ENCODE assay signal across 8 cellular contexts in genomic region chrX:68511255-68511654, GRCh38. TPM values are rescaled to one million over a fixed set of nuclear protein-coding genes. Genes with fewer than 3 reads are reported as not detected.
A peak's percentile ranks its signal among the peaks of the same experiment; 100 is the strongest.
DNase-seq lines count a peak whose midpoint lies in the region; ATAC-seq and TF ChIP-seq lines count a peak whose summit lies in the region.

No MANE protein-coding gene starts in this region.

- no peak overlapping the region for H3K56ac ChIP-seq in mesendoderm (ENCODE audit: low read length)

- H2BK15ac ChIP-seq in mesendoderm (replicated peaks; ENCODE audit: low read depth) = no peak overlapping the region
- H2BK15ac ChIP-seq in neuronal stem cell (ENCODE audit: low read length) = no peak overlapping the region

- H2BK120ac ChIP-seq in mesendoderm (ENCODE audit: low read depth, low read length) = no peak overlapping the region
- H2BK120ac ChIP-seq in neuronal stem cell (ENCODE audit: low read depth, low read length) = no peak overlapping the region

- in situ Hi-C loops in GM13976 (cut with MboI; ENCODE audit: low sequenced_read_pairs, unreplicated experiment) = loop anchor here (25.0 kb wide), 1 partner anchor 201 kb away; no protein-coding TSS in a partner anchor

- H3K9me3 ChIP-seq in neuronal stem cell (replicated peaks in 1 of 2; ENCODE audit: control insufficient read depth in 2 of 2, insufficient read depth in 1 of 2, low read depth in 1 of 2, low read length in 2 of 2) = no peaks in the 10 kb centered on the region

- H3K4ac ChIP-seq in mesendoderm (ENCODE audit: low read depth, low read length) (no peak overlapping the region), neuronal stem cell (ENCODE audit: low read length) (no peak overlapping the region)

- no CpG with 5 or more reads among the region's 3 CpGs for WGBS in mesendoderm (ENCODE audit: extremely low coverage, insufficient coverage, low lambda C conversion rate)
- WGBS in neuronal stem cell (ENCODE audit: extremely low coverage in 2 of 2, insufficient read length in 2 of 2, insufficient replicate concordance in 1 of 2), 2 donors = no CpG with 5 or more reads among the region's 3 CpGs

- H4K8ac ChIP-seq in mesendoderm (ENCODE audit: low read depth, low read length) = no peak overlapping the region
- H4K8ac ChIP-seq in neuronal stem cell (ENCODE audit: low read depth, low read length) = no peak overlapping the region

- H3K79me1 ChIP-seq in mesendoderm (ENCODE audit: low read length) (no peaks in the 10 kb centered on the region), neuronal stem cell (ENCODE audit: low read depth, low read length) (peaks cover 2% of the 10 kb centered on the region)

- no peak overlapping the region for H3K14ac ChIP-seq in neuronal stem cell (ENCODE audit: low read length)

- H3K36me3 ChIP-seq in mesendoderm (ENCODE audit: control insufficient read depth, insufficient read depth, low read length) (no peaks in the 10 kb centered on the region), neuronal stem cell (replicated peaks in 1 of 2; ENCODE audit: control insufficient read depth in 2 of 2, insufficient read depth in 2 of 2, low read length in 2 of 2) (peaks cover 0 to 48% of the 10 kb centered on the region in 2 donors)

- no peak overlapping the region for H2BK12ac ChIP-seq in neuronal stem cell (ENCODE audit: low read length)

- no peaks in the 10 kb centered on the region for H3K79me2 ChIP-seq in mesendoderm (ENCODE audit: control insufficient read depth, insufficient read depth, low read length)

- H3K23ac ChIP-seq in mesendoderm (ENCODE audit: low read length) = no peak overlapping the region
- no peak overlapping the region for H3K23ac ChIP-seq in neuronal stem cell (ENCODE audit: low read depth, low read length, poor library complexity)

- no peak overlapping the region for H4K5ac ChIP-seq in mesendoderm (ENCODE audit: low read length)

- H3K18ac ChIP-seq in mesendoderm (ENCODE audit: low read length) (no peak overlapping the region), neuronal stem cell (ENCODE audit: low read length) (no peak overlapping the region)

- H3K27ac ChIP-seq in mesendoderm (ENCODE audit: low read depth, low read length) = no peak overlapping the region
- no peak overlapping the region for H3K27ac ChIP-seq in neuronal stem cell (replicated peaks; ENCODE audit: low read length)

- DNase-seq in DMS 273 (lab: John Stamatoyannopoulos, UW; ENCODE audit: unreplicated experiment) = peak; percentile 84
- no peak for DNase-seq in DMS 273 treated with DMSO at 0.1 percent for 48 hours (lab: John Stamatoyannopoulos, UW)
- peak; percentile 59 for DNase-seq in GM13976 (ENCODE audit: low spot score)
- DNase-seq in NCI-H748 (lab: John Stamatoyannopoulos, UW; ENCODE audit: unreplicated experiment) = peak; percentile 23
- DNase-seq in cerebellar cortex (ENCODE audit: low spot score) = peak; percentile 47
- peak; percentile 49 for DNase-seq in mesendoderm
- DNase-seq in neuronal stem cell (ENCODE audit: low spot score) = no peak

- no peak overlapping the region for H2AK5ac ChIP-seq in mesendoderm (ENCODE audit: low read length)
- no peak overlapping the region for H2AK5ac ChIP-seq in neuronal stem cell (ENCODE audit: low read depth, low read length)

- H3K9ac ChIP-seq in mesendoderm (ENCODE audit: low read length) (no peak overlapping the region), neuronal stem cell (ENCODE audit: low read depth, low read length, poor library complexity) (no peak overlapping the region)

- peak; percentile 80 for ATAC-seq in HG02981 (IDR thresholded peaks at IDR 0.05; ENCODE audit: unreplicated experiment)

- H2BK5ac ChIP-seq in mesendoderm (ENCODE audit: low read length) (no peak overlapping the region), neuronal stem cell (ENCODE audit: low read length) (no peak overlapping the region)

- H3K27me3 ChIP-seq in mesendoderm (ENCODE audit: insufficient read depth, low read length, poor library complexity) (no peaks in the 10 kb centered on the region), neuronal stem cell (ENCODE audit: control insufficient read depth in 3 of 3, insufficient read depth in 3 of 3, low read depth in 1 of 3, low read length in 3 of 3) (no peaks in the 10 kb centered on the region)

- peak; percentile 76 for TF ChIP-seq CTCF in GM13976 (IDR thresholded peaks at IDR 0.05; ENCODE audit: borderline replicate concordance, control extremely low read depth, extremely low read depth, insufficient read depth, missing control alignments)

- H3K4me1 ChIP-seq in mesendoderm (ENCODE audit: control insufficient read depth, low read depth, low read length) = no peaks in the 10 kb centered on the region
- no peaks in the 10 kb centered on the region for H3K4me1 ChIP-seq in neuronal stem cell (ENCODE audit: control insufficient read depth in 2 of 2, insufficient read depth in 1 of 2, low read depth in 1 of 2, low read length in 2 of 2)

- H4K91ac ChIP-seq in neuronal stem cell (ENCODE audit: low read depth, low read length, poor library complexity) = no peak overlapping the region

- no peak overlapping the region for H2AFZ ChIP-seq in neuronal stem cell (ENCODE audit: low read length)

- no peak overlapping the region for H3K4me2 ChIP-seq in mesendoderm (ENCODE audit: low read length)
- H3K4me2 ChIP-seq in neuronal stem cell (ENCODE audit: insufficient read depth, low read length, poor library complexity, severe bottlenecking) = no peak overlapping the region

- H3K4me3 ChIP-seq in mesendoderm (ENCODE audit: low read length) (no peak overlapping the region), neuronal stem cell (ENCODE audit: low read length in 2 of 2) (no peak overlapping the region)

RNA-seq across cellular contexts. Expression of gene YIPF6, which starts 12.4 kb away (rescaled TPM):
- 12.3 TPM for polyA plus RNA-seq in mesendoderm (2013, experiment 1 of 2)
- polyA plus RNA-seq in mesendoderm (2013, experiment 2 of 2) = 12.6 TPM
- polyA plus RNA-seq in neuronal stem cell (2013, experiment 1 of 2) = 18.7 TPM
- 18.4 TPM for polyA plus RNA-seq in neuronal stem cell (2013, experiment 2 of 2)

Comparison
In these comparisons a context has a peak if more than half of its experiments do, and no peak if none do; other contexts are left out.
1. DNase-seq: peak in DMS 273 (single experiment), GM13976 (single experiment), NCI-H748 (single experiment), cerebellar cortex (single experiment) and mesendoderm (single experiment); none in DMS 273 treated with DMSO at 0.1 percent for 48 hours (single experiment) and neuronal stem cell (single experiment).